Comparison of ENCODE assay signal across 10 cellular contexts in the genomic region with DNA sequence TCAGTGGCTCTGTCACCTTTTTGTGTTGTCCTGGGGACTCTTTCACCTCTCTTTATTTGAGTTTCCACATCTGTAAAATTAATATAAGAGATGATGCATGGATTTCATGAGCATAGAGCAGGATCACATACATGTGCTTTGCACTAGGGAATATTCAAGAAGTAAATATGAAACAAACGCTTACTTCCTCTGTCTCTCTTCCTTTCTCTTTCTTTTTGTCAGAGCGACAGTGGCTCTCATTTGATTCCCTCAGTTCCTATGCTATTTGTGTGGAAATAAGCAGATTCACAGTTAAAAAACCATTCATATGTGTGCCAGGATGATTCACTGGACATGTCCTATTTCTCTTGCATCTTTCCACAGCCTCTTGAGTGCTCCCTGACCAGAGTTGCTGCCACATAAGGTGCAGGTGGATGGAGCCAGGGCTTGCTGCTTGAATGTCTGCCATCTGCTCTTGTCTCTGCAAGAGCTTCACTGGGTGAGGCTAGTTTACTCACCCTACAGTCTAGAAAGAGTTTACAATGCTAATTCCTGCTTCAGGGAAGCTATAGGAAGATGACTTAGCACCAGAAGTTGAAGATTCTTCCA.
DNase-seq lines count a peak whose midpoint lies in the region; ATAC-seq and TF ChIP-seq lines count a peak whose summit lies in the region.
"Had no signal": no experiment of that assay in that cellular context is flagged by ENCODE, and none has a peak within 500 bp of the region (broad histone marks: within the 10 kb centered on the region; RNA-seq: fewer than 3 reads in every experiment).

No MANE protein-coding gene starts in this region.

- H3K9ac ChIP-seq in SK-N-SH = no peak overlapping the region; the same call in 1 of the 2 replicates

- TF ChIP-seq RAD21 in SK-N-SH (IDR thresholded peaks at IDR 0.05; ENCODE audit: low read length) = no peak

- TF ChIP-seq EP300 in SK-N-SH (IDR thresholded peaks at IDR 0.05; ENCODE audit: borderline replicate concordance in 1 of 2, low read depth in 1 of 2, low read length in 1 of 2) = no peak

- ATAC-seq in HG02798 (IDR thresholded peaks at IDR 0.05; ENCODE audit: poor library complexity, unreplicated experiment) = peak; percentile 73

- no peak overlapping the region for H2AFZ ChIP-seq in SK-N-SH (ENCODE audit: low read depth)
- peak overlapping the region; percentile 38 for H2AFZ ChIP-seq in osteoblast (ENCODE audit: low read length)

- POLR2A ChIA-PET in SK-N-SH (lab: Yijun Ruan, JAX) = no interaction called here

- H3K27ac ChIP-seq in SK-N-SH (ENCODE audit: low read depth in 2 of 2, low read length in 1 of 2) (peak overlapping the region; percentile 81 to 89), osteoblast (ENCODE audit: low read depth, low read length) (peak overlapping the region; percentile 83)

- H3K36me3 ChIP-seq in SK-N-SH (replicated peaks in 1 of 2; ENCODE audit: control insufficient read depth in 1 of 2, insufficient read depth in 2 of 2, low read length in 1 of 2) = no peaks in the 10 kb centered on the region
- H3K36me3 ChIP-seq in osteoblast (ENCODE audit: insufficient read depth, low read length) = no peaks in the 10 kb centered on the region

- TF ChIP-seq CTCF in SK-N-SH (IDR thresholded peaks at IDR 0.05) (no peak), osteoblast (IDR thresholded peaks at IDR 0.05; ENCODE audit: extremely low read depth, low read depth, low read length) (no peak)

- peak; percentile 17 for DNase-seq in NCI-H510A treated with DMSO at 0.1 percent for 48 hours (lab: John Stamatoyannopoulos, UW)
- DNase-seq in NCI-H510A (lab: John Stamatoyannopoulos, UW) = no peak
- DNase-seq in SK-N-SH = no peak
- DNase-seq in osteoblast (ENCODE audit: insufficient read length, low spot score, missing footprints) = no peak
- DNase-seq in retina = no peak
- no peak for DNase-seq in SW 1271 (lab: John Stamatoyannopoulos, UW)
- DNase-seq in NCI-H1417 treated with DMSO at 0.1 percent for 48 hours (lab: John Stamatoyannopoulos, UW) = no peak
- DNase-seq: caudate nucleus, NCI-H1105 treated with DMSO at 0.1 percent for 48 hours had no signal

- 81% methylated on average over 2 of the region's 2 CpGs for WGBS in SK-N-SH (ENCODE audit: low lambda C conversion rate)

- H3K4me2 ChIP-seq in SK-N-SH (no peak overlapping the region), osteoblast (ENCODE audit: insufficient read depth, low read length) (peak overlapping the region; percentile 29)

- H3K4me3 ChIP-seq in SK-N-SH (ENCODE audit: low read depth in 2 of 2, low read length in 1 of 2) (no peak overlapping the region), osteoblast (ENCODE audit: insufficient read depth, low read length) (no peak overlapping the region)

- H3K4me1 ChIP-seq in SK-N-SH (ENCODE audit: control insufficient read depth in 1 of 2, insufficient read depth in 2 of 2, low read depth in 1 of 2, low read length in 1 of 2) (peaks cover 8 to 34% of the 10 kb centered on the region in 2 experiments), osteoblast (ENCODE audit: insufficient read depth, low read length) (peaks cover 46% of the 10 kb centered on the region)

- H3K27me3 ChIP-seq in SK-N-SH (ENCODE audit: insufficient read depth) (no peaks in the 10 kb centered on the region), osteoblast (ENCODE audit: insufficient read depth, low read length) (no peaks in the 10 kb centered on the region)

- CTCF ChIA-PET in SK-N-SH (lab: Yijun Ruan, JAX) = no interaction called here

- H3K79me2 ChIP-seq in SK-N-SH (ENCODE audit: insufficient read depth) = no peaks in the 10 kb centered on the region
- no peaks in the 10 kb centered on the region for H3K79me2 ChIP-seq in osteoblast (ENCODE audit: insufficient read depth, low read length)

- peaks cover 22% of the 10 kb centered on the region for H3F3A ChIP-seq in SK-N-SH (replicated peaks; ENCODE audit: insufficient read depth)

- no peaks in the 10 kb centered on the region for H3K9me2 ChIP-seq in SK-N-SH

- no peaks in the 10 kb centered on the region for H4K20me1 ChIP-seq in SK-N-SH (ENCODE audit: insufficient read depth)
- H4K20me1 ChIP-seq in osteoblast (ENCODE audit: insufficient read depth, low read length) = no peaks in the 10 kb centered on the region

- no peaks in the 10 kb centered on the region for H3K9me3 ChIP-seq in SK-N-SH
- H3K9me3 ChIP-seq in osteoblast (ENCODE audit: low read depth, low read length) = no peaks in the 10 kb centered on the region

TF ChIP-seq in SK-N-SH, 30 proteins besides CTCF, POLR2A, EP300 and RAD21:
- TF ChIP-seq GABPA (IDR thresholded peaks at IDR 0.05; ENCODE audit: low read depth) (no peak), SIN3A (IDR thresholded peaks at IDR 0.05; ENCODE audit: borderline replicate concordance, low read depth, low read length) (no peak), FOXJ3 (CRISPR knock-in tag; IDR thresholded peaks at IDR 0.05) (no peak), TCF12 (IDR thresholded peaks at IDR 0.05) (peak; percentile 44; the same call in 1 of the 2 replicates), FOSL2 (IDR thresholded peaks at IDR 0.05; ENCODE audit: borderline replicate concordance, low read depth) (peak; percentile 8; the same call in 1 of the 2 replicates), YY1 (IDR thresholded peaks at IDR 0.05; ENCODE audit: low read depth) (no peak), CHD2 (IDR thresholded peaks at IDR 0.05; ENCODE audit: low read length, partially characterized antibody) (no peak)
- TF ChIP-seq, protein P1, sequence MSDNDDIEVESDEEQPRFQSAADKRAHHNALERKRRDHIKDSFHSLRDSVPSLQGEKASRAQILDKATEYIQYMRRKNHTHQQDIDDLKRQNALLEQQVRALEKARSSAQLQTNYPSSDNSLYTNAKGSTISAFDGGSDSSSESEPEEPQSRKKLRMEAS (IDR thresholded peaks at IDR 0.05; ENCODE audit: low read depth) = no peak
- TF ChIP-seq, protein P2, sequence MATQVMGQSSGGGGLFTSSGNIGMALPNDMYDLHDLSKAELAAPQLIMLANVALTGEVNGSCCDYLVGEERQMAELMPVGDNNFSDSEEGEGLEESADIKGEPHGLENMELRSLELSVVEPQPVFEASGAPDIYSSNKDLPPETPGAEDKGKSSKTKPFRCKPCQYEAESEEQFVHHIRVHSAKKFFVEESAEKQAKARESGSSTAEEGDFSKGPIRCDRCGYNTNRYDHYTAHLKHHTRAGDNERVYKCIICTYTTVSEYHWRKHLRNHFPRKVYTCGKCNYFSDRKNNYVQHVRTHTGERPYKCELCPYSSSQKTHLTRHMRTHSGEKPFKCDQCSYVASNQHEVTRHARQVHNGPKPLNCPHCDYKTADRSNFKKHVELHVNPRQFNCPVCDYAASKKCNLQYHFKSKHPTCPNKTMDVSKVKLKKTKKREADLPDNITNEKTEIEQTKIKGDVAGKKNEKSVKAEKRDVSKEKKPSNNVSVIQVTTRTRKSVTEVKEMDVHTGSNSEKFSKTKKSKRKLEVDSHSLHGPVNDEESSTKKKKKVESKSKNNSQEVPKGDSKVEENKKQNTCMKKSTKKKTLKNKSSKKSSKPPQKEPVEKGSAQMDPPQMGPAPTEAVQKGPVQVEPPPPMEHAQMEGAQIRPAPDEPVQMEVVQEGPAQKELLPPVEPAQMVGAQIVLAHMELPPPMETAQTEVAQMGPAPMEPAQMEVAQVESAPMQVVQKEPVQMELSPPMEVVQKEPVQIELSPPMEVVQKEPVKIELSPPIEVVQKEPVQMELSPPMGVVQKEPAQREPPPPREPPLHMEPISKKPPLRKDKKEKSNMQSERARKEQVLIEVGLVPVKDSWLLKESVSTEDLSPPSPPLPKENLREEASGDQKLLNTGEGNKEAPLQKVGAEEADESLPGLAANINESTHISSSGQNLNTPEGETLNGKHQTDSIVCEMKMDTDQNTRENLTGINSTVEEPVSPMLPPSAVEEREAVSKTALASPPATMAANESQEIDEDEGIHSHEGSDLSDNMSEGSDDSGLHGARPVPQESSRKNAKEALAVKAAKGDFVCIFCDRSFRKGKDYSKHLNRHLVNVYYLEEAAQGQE (IDR thresholded peaks at IDR 0.05; ENCODE audit: low read depth, low read length) = no peak
